Comparison of ENCODE assay signal across 1 cellular context in the genomic region with DNA sequence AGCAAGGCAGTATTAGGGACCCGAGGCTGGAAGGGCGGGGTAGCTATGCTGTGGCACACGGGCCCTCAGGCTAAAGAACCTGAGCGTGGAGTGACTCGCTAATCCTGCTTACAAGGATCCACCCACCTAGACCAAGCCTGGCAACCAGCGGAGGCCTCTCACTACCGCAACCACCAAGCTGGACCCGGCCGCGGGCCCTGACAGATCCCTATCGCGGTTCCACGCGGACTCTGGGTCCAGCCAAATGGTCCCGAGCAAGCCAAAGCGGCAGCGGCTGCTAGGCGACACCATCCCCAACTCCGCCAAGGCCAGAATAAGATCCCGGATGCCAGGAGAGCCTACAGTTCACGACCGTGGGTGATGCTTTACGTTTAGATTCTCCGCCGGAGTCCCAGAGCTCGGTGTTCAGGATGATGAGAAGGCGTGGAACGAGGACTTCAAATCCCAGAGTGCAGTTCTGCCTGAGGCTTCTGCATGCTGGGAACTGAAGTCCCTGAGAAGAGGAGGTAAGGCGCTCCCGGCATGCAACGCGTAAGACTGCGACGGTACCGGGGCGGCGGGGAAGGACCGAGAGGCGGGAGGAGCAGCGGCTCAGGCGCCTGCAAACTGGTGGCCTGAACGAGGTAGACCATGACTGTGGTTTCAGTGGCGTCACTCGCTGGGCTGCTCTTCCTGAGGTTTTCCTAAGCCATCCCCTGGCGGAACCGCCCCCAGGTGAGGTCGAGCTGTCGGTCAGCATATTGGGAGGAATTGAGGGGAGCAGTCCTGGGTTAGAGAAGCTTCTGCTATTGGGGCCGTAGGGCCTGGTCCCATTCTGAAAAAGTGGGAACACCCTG.
TF ChIP-seq lines count a peak whose summit lies in the region.

Gene CEP290, minus strand, starts transcription at position 315 of the 836 bp plus-strand sequence. CDS start 781 bp downstream, outside the sequence.
Gene TMTC3, plus strand, starts transcription at position 534 of the 836 bp plus-strand sequence. CDS start 6,009 bp downstream, outside the sequence.

TF ChIP-seq in HepG2, 621 proteins besides CTCF, POLR2A, EP300 and RAD21 (continued from another document and continues in another):
- TF ChIP-seq RBAK (CRISPR knock-in tag; IDR thresholded peaks at IDR 0.05) (no peak), SIX1 (CRISPR knock-in tag; IDR thresholded peaks at IDR 0.05; ENCODE audit: borderline replicate concordance) (peak; percentile 56; the same call in 1 of the 2 replicates), SMARCC2 (IDR thresholded peaks at IDR 0.05) (no peak), ZNF563 (CRISPR knock-in tag; IDR thresholded peaks at IDR 0.05) (peak; percentile 56; the same call in 1 of the 2 replicates), PHF8 (CRISPR knock-in tag; IDR thresholded peaks at IDR 0.05) (peak; percentile 84), ZNF441 (CRISPR knock-in tag; IDR thresholded peaks at IDR 0.05; ENCODE audit: borderline replicate concordance) (peak; percentile 94), ARNT2 (CRISPR knock-in tag; IDR thresholded peaks at IDR 0.05; ENCODE audit: low read depth) (peak; percentile 50; the same call in 1 of the 2 replicates), YEATS2 (CRISPR knock-in tag; IDR thresholded peaks at IDR 0.05; ENCODE audit: borderline replicate concordance) (peak; percentile 91; the same call in 1 of the 2 replicates), POGZ (CRISPR knock-in tag; IDR thresholded peaks at IDR 0.05) (peak; percentile 91), JARID2 (CRISPR knock-in tag; IDR thresholded peaks at IDR 0.05; ENCODE audit: insufficient replicate concordance) (peak; percentile 71), CCDC6 (CRISPR knock-in tag; IDR thresholded peaks at IDR 0.05) (no peak), ZNF713 (CRISPR knock-in tag; IDR thresholded peaks at IDR 0.05) (no peak), NFYC (CRISPR knock-in tag; IDR thresholded peaks at IDR 0.05) (peak; percentile 47), SMAD1 (CRISPR knock-in tag; IDR thresholded peaks at IDR 0.05; ENCODE audit: borderline replicate concordance, low read depth) (no peak), REPIN1 (CRISPR knock-in tag; IDR thresholded peaks at IDR 0.05; ENCODE audit: borderline replicate concordance, low read depth) (peak; percentile 79; the same call in 1 of the 2 replicates), ZSCAN9 (CRISPR knock-in tag; IDR thresholded peaks at IDR 0.05; ENCODE audit: borderline replicate concordance) (peak; percentile 74; the same call in 1 of the 2 replicates), DDIT3 (CRISPR knock-in tag; IDR thresholded peaks at IDR 0.05) (0 out of 2 replicates have a peak, but pooled peaks have one; percentile 14), TBX2 (CRISPR knock-in tag; IDR thresholded peaks at IDR 0.05; ENCODE audit: borderline replicate concordance) (peak; percentile 38; the same call in 1 of the 2 replicates), ZFY (CRISPR knock-in tag; IDR thresholded peaks at IDR 0.05) (peak; percentile 93), HNF4A (CRISPR knock-in tag; IDR thresholded peaks at IDR 0.05) (peak; percentile 36), SP2 (CRISPR knock-in tag; IDR thresholded peaks at IDR 0.05) (peak; percentile 35), ZNF691 (CRISPR knock-in tag; IDR thresholded peaks at IDR 0.05; ENCODE audit: borderline replicate concordance, low read depth) (peak; percentile 18; the same call in 1 of the 2 replicates), SKI (IDR thresholded peaks at IDR 0.05; ENCODE audit: partially characterized antibody) (peak; percentile 43), ZNF253 (CRISPR knock-in tag; IDR thresholded peaks at IDR 0.05; ENCODE audit: borderline replicate concordance) (no peak), AHDC1 (CRISPR knock-in tag; IDR thresholded peaks at IDR 0.05; ENCODE audit: borderline replicate concordance) (peak; percentile 33; the same call in 1 of the 2 replicates), TCF12 (IDR thresholded peaks at IDR 0.05) (no peak), TCF12 (CRISPR knock-in tag; IDR thresholded peaks at IDR 0.05) (0 out of 2 replicates have a peak, but pooled peaks have one; percentile 35), KDM1A (CRISPR knock-in tag; IDR thresholded peaks at IDR 0.05) (peak; percentile 58), ZNF792 (CRISPR knock-in tag; IDR thresholded peaks at IDR 0.05) (peak; percentile 94), ZNF879 (CRISPR knock-in tag; IDR thresholded peaks at IDR 0.05) (0 out of 2 replicates have a peak, but pooled peaks have one; percentile 50), SAP130 (CRISPR knock-in tag; IDR thresholded peaks at IDR 0.05; ENCODE audit: low read depth) (peak; percentile 93), FOXO1 (CRISPR knock-in tag; IDR thresholded peaks at IDR 0.05) (peak; percentile 12; the same call in 1 of the 2 replicates), SIN3A (IDR thresholded peaks at IDR 0.05; ENCODE audit: borderline replicate concordance, low read depth, low read length) (peak; percentile 82; the same call in 1 of the 2 replicates)
- TF ChIP-seq, protein P1, sequence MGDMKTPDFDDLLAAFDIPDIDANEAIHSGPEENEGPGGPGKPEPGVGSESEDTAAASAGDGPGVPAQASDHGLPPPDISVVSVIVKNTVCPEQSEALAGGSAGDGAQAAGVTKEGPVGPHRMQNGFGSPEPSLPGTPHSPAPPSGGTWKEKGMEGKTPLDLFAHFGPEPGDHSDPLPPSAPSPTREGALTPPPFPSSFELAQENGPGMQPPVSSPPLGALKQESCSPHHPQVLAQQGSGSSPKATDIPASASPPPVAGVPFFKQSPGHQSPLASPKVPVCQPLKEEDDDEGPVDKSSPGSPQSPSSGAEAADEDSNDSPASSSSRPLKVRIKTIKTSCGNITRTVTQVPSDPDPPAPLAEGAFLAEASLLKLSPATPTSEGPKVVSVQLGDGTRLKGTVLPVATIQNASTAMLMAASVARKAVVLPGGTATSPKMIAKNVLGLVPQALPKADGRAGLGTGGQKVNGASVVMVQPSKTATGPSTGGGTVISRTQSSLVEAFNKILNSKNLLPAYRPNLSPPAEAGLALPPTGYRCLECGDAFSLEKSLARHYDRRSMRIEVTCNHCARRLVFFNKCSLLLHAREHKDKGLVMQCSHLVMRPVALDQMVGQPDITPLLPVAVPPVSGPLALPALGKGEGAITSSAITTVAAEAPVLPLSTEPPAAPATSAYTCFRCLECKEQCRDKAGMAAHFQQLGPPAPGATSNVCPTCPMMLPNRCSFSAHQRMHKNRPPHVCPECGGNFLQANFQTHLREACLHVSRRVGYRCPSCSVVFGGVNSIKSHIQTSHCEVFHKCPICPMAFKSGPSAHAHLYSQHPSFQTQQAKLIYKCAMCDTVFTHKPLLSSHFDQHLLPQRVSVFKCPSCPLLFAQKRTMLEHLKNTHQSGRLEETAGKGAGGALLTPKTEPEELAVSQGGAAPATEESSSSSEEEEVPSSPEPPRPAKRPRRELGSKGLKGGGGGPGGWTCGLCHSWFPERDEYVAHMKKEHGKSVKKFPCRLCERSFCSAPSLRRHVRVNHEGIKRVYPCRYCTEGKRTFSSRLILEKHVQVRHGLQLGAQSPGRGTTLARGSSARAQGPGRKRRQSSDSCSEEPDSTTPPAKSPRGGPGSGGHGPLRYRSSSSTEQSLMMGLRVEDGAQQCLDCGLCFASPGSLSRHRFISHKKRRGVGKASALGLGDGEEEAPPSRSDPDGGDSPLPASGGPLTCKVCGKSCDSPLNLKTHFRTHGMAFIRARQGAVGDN (CRISPR knock-in tag; IDR thresholded peaks at IDR 0.05) = peak; percentile 92
- TF ChIP-seq, protein P2, sequence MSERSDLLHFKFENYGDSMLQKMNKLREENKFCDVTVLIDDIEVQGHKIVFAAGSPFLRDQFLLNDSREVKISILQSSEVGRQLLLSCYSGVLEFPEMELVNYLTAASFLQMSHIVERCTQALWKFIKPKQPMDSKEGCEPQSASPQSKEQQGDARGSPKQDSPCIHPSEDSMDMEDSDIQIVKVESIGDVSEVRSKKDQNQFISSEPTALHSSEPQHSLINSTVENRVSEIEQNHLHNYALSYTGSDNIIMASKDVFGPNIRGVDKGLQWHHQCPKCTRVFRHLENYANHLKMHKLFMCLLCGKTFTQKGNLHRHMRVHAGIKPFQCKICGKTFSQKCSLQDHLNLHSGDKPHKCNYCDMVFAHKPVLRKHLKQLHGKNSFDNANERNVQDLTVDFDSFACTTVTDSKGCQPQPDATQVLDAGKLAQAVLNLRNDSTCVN (CRISPR knock-in tag; IDR thresholded peaks at IDR 0.05; ENCODE audit: borderline replicate concordance) = peak; percentile 69; the same call in 1 of the 2 replicates
- TF ChIP-seq, protein P3, sequence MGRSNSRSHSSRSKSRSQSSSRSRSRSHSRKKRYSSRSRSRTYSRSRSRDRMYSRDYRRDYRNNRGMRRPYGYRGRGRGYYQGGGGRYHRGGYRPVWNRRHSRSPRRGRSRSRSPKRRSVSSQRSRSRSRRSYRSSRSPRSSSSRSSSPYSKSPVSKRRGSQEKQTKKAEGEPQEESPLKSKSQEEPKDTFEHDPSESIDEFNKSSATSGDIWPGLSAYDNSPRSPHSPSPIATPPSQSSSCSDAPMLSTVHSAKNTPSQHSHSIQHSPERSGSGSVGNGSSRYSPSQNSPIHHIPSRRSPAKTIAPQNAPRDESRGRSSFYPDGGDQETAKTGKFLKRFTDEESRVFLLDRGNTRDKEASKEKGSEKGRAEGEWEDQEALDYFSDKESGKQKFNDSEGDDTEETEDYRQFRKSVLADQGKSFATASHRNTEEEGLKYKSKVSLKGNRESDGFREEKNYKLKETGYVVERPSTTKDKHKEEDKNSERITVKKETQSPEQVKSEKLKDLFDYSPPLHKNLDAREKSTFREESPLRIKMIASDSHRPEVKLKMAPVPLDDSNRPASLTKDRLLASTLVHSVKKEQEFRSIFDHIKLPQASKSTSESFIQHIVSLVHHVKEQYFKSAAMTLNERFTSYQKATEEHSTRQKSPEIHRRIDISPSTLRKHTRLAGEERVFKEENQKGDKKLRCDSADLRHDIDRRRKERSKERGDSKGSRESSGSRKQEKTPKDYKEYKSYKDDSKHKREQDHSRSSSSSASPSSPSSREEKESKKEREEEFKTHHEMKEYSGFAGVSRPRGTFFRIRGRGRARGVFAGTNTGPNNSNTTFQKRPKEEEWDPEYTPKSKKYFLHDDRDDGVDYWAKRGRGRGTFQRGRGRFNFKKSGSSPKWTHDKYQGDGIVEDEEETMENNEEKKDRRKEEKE (IDR thresholded peaks at IDR 0.05) = no peak
- TF ChIP-seq, protein P4, sequence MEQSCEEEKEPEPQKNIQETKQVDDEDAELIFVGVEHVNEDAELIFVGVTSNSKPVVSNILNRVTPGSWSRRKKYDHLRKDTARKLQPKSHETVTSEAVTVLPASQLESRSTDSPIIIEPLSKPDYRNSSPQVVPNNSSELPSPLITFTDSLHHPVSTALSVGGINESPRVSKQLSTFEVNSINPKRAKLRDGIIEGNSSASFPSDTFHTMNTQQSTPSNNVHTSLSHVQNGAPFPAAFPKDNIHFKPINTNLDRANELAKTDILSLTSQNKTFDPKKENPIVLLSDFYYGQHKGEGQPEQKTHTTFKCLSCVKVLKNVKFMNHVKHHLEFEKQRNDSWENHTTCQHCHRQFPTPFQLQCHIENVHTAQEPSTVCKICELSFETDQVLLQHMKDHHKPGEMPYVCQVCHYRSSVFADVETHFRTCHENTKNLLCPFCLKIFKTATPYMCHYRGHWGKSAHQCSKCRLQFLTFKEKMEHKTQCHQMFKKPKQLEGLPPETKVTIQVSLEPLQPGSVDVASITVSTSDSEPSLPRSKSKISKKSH (CRISPR knock-in tag; IDR thresholded peaks at IDR 0.05; ENCODE audit: borderline replicate concordance) = peak; percentile 89
- TF ChIP-seq, protein P5, sequence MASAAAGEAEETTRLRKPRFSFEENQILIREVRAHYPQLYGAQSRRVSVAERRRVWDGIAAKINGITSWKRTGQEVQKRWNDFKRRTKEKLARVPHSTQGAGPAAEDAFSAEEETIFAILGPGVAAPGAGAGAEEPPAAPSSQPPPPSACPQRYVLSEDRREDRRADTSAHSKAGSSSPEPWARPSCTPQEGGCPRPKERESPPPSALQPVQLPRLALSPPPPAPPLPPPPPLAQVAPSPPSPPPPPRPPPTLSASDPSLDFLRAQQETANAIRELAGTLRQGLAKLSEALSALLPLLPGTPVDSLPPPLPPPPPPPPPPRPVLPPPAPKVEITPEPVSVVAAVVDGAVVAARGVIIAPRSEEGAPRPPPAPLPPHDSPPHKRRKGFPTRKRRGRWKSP (CRISPR knock-in tag; IDR thresholded peaks at IDR 0.05) = peak; percentile 60
